Comparison of ENCODE assay signal across 1 cellular context in genomic region chr1:226687476-226687875, GRCh38.
TF ChIP-seq lines count a peak whose summit lies in the region.

No MANE protein-coding gene starts in this region.

TF ChIP-seq in IMR-90, 13 proteins besides CTCF, POLR2A, EP300 and RAD21 (continued from another document):
- TF ChIP-seq, protein P1, sequence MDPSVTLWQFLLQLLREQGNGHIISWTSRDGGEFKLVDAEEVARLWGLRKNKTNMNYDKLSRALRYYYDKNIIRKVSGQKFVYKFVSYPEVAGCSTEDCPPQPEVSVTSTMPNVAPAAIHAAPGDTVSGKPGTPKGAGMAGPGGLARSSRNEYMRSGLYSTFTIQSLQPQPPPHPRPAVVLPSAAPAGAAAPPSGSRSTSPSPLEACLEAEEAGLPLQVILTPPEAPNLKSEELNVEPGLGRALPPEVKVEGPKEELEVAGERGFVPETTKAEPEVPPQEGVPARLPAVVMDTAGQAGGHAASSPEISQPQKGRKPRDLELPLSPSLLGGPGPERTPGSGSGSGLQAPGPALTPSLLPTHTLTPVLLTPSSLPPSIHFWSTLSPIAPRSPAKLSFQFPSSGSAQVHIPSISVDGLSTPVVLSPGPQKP (IDR thresholded peaks at IDR 0.05; ENCODE audit: borderline replicate concordance, low read depth, low read length): no peak
- TF ChIP-seq MAZ (IDR thresholded peaks at IDR 0.05; ENCODE audit: borderline replicate concordance, low read depth, low read length) (no peak), NFE2L2 (IDR thresholded peaks at IDR 0.05; ENCODE audit: low read depth, low read length) (no peak), CEBPB (IDR thresholded peaks at IDR 0.05; ENCODE audit: low read depth, low read length) (no peak), MXI1 (IDR thresholded peaks at IDR 0.05; ENCODE audit: borderline replicate concordance, low read depth, low read length) (no peak), SMC3 (IDR thresholded peaks at IDR 0.05; ENCODE audit: low read depth, low read length) (no peak), CHD1 (IDR thresholded peaks at IDR 0.05; ENCODE audit: low read depth, low read length) (no peak)
- TF ChIP-seq, protein P2, sequence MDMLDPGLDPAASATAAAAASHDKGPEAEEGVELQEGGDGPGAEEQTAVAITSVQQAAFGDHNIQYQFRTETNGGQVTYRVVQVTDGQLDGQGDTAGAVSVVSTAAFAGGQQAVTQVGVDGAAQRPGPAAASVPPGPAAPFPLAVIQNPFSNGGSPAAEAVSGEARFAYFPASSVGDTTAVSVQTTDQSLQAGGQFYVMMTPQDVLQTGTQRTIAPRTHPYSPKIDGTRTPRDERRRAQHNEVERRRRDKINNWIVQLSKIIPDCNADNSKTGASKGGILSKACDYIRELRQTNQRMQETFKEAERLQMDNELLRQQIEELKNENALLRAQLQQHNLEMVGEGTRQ (IDR thresholded peaks at IDR 0.05; ENCODE audit: low read depth, low read length): no peak
